Comparison of ENCODE assay signal across 8 cellular contexts in genomic region chr22:20111045-20111688, GRCh38. TPM values are rescaled to one million over a fixed set of nuclear protein-coding genes. Genes with fewer than 3 reads are reported as not detected.
A peak's percentile ranks its signal among the peaks of the same experiment; 100 is the strongest.
DNase-seq lines count a peak whose midpoint lies in the region; ATAC-seq and TF ChIP-seq lines count a peak whose summit lies in the region.

No MANE protein-coding gene starts in this region.

- intact Hi-C loops in lower lobe of right lung (cut with DNase I), result no loop called here

- H3K27ac ChIP-seq in lower lobe of right lung, result no peak overlapping the region

- no peaks in the 10 kb centered on the region for H3K9me3 Mint-ChIP-seq in activated naive CD8-positive, alpha-beta T cell treated with anti-CD3 and anti-CD28 coated beads, Interleukin-2, amount 50 U/mL, for 24 hours

- H3K4me1 ChIP-seq in lower lobe of right lung, result peaks cover 7% of the 10 kb centered on the region

- no peaks in the 10 kb centered on the region for H3K27me3 ChIP-seq in lower lobe of right lung (ENCODE audit: low read depth)

- peaks cover 23% of the 10 kb centered on the region for H3K36me3 Mint-ChIP-seq in activated naive CD8-positive, alpha-beta T cell treated with anti-CD3 and anti-CD28 coated beads, Interleukin-2, amount 50 U/mL, for 24 hours (ENCODE audit: low read depth)

- H3K36me3 ChIP-seq in lower lobe of right lung, result peaks cover 99% of the 10 kb centered on the region

- H3K4me3 Mint-ChIP-seq in activated naive CD8-positive, alpha-beta T cell treated with anti-CD3 and anti-CD28 coated beads, Interleukin-2, amount 50 U/mL, for 24 hours, result peak overlapping the region; percentile 14

- H3K27me3 Mint-ChIP-seq in activated naive CD8-positive, alpha-beta T cell treated with anti-CD3 and anti-CD28 coated beads, Interleukin-2, amount 50 U/mL, for 24 hours, result no peaks in the 10 kb centered on the region

- peak; percentile 25 for TF ChIP-seq CTCF in lower lobe of right lung (IDR thresholded peaks at IDR 0.05)

- peak overlapping the region; percentile 95 for H3K27ac Mint-ChIP-seq in activated naive CD8-positive, alpha-beta T cell treated with anti-CD3 and anti-CD28 coated beads, Interleukin-2, amount 50 U/mL, for 24 hours

- ATAC-seq in activated naive CD8-positive, alpha-beta T cell treated with anti-CD3 and anti-CD28 coated beads, Interleukin-2, amount 50 U/mL, for 24 hours, result peak; percentile 79
- ATAC-seq in lower lobe of right lung (no peak), GM21737 (IDR thresholded peaks at IDR 0.05; ENCODE audit: unreplicated experiment) (no peak)

- peaks cover 41% of the 10 kb centered on the region for H3K4me1 Mint-ChIP-seq in activated naive CD8-positive, alpha-beta T cell treated with anti-CD3 and anti-CD28 coated beads, Interleukin-2, amount 50 U/mL, for 24 hours

- no peak overlapping the region for H3K4me3 ChIP-seq in lower lobe of right lung

- H3K9me3 ChIP-seq in lower lobe of right lung, result no peaks in the 10 kb centered on the region

- DNase-seq in activated gamma-delta T cell treated with Interleukin-2 at 50 U/mL for 16 hours (peak; percentile 37), activated gamma-delta T cell (lab: John Stamatoyannopoulos, UW) (no peak), MV-4-11 (lab: John Stamatoyannopoulos, UW) (peak; percentile 52), lower lobe of right lung (peak; percentile 44), T1000 (lab: John Stamatoyannopoulos, UW) (no peak)
- peak; percentile 62 for DNase-seq in activated naive CD8-positive, alpha-beta T cell treated with anti-CD3 and anti-CD28 coated beads, Interleukin-2, amount 50 U/mL, for 24 hours
- no peak for DNase-seq in stimulated activated CD4-positive, alpha-beta T cell treated with anti-CD3 and anti-CD28 coated beads, Interleukin-4, amount 100 ng/mL, for 1 hour

RNA-seq across cellular contexts. Expression of gene RANBP1, which starts 4.7 kb away (rescaled TPM):
- 58.3 TPM for total RNA-seq in lower lobe of right lung

RNA-seq across cellular contexts. Expression of gene TRMT2A, which starts 5.9 kb away (rescaled TPM):
- 70.4 TPM for total RNA-seq in lower lobe of right lung

RNA-seq across cellular contexts. Expression of gene ZDHHC8, which starts 20.4 kb away (rescaled TPM):
- total RNA-seq in lower lobe of right lung, result 77.2 TPM

RNA-seq across cellular contexts. Expression of gene DGCR8, which starts 31.1 kb away (rescaled TPM):
- 29.5 TPM for total RNA-seq in lower lobe of right lung

RNA-seq across cellular contexts. Expression of gene CCDC188, which starts 39.7 kb away (rescaled TPM):
- total RNA-seq in lower lobe of right lung, result 0.77 TPM

Comparison
In these comparisons a context has a peak if more than half of its experiments do, and no peak if none do; other contexts are left out.
1. DNase-seq: peak in activated gamma-delta T cell treated with Interleukin-2 at 50 U/mL for 16 hours (single experiment), MV-4-11 (single experiment), activated naive CD8-positive, alpha-beta T cell treated with anti-CD3 and anti-CD28 coated beads, Interleukin-2, amount 50 U/mL, for 24 hours (single experiment) and lower lobe of right lung (single experiment); none in activated gamma-delta T cell (single experiment), T1000 (single experiment) and stimulated activated CD4-positive, alpha-beta T cell treated with anti-CD3 and anti-CD28 coated beads, Interleukin-4, amount 100 ng/mL, for 1 hour (single experiment).